In genomic region chr1:19852036-19852435, GRCh38 we compare ENCODE assay signal across 36 cellular contexts. TPM values are rescaled to one million over a fixed set of nuclear protein-coding genes. Genes with fewer than 3 reads are reported as not detected.
"Had no signal": no experiment of that assay in that cellular context is flagged by ENCODE, and none has a peak within 500 bp of the region (broad histone marks: within the 10 kb centered on the region; RNA-seq: fewer than 3 reads in every experiment).

No MANE protein-coding gene starts in this region.

- H3K4me2 ChIP-seq: smooth muscle cell had no signal

- H3K36me3 ChIP-seq: brain microvascular endothelial cell, left ventricle myocardium inferior, pancreas, prostate gland, sigmoid colon, stomach, thyroid gland, upper lobe of left lung, vagina had no signal

- H3K9me3 ChIP-seq: left ventricle myocardium inferior, pancreas, prostate gland, sigmoid colon, stomach, thyroid gland, upper lobe of left lung, vagina had no signal

- H3K27ac ChIP-seq: brain microvascular endothelial cell, left ventricle myocardium inferior, pancreas, prostate gland, sigmoid colon, stomach, thyroid gland, upper lobe of left lung, vagina had no signal

- H3K4me1 ChIP-seq: left ventricle myocardium inferior, prostate gland, sigmoid colon, stomach, thyroid gland, upper lobe of left lung, vagina had no signal

- H3K27ac Mint-ChIP-seq: activated naive CD4-positive, alpha-beta T cell treated with anti-CD3 and anti-CD28 coated beads, Interleukin-2, amount 10 ng/mL, durations not matched to agents 7 days and 5 days; activated naive CD8-positive, alpha-beta T cell treated with anti-CD3 and anti-CD28 coated beads, Interleukin-2, amount 10 ng/mL, durations not matched to agents 7 days and 5 days; activated T-helper 1 cell treated with anti-CD3 and anti-CD28 coated beads, Interleukin-12 subunit alpha, Interleukin-12 subunit beta, Interleukin-2, Interleukin-4 antibody, amounts not matched to agents 30 ng/mL and 10 ng/mL and 1 ng/mL, durations not matched to agents 14 hours and 24 hours and 36 hours; naive thymus-derived CD4-positive, alpha-beta T cell; stimulated activated memory B cell treated with anti-CD40 and anti-IgM and Interleukin-4, amounts not matched to agents 10 μg/mL and 1 μg/mL and 100 μg/mL, for 72 hours had no signal

- H3K4me3 ChIP-seq: left ventricle myocardium inferior, lung, pancreas, prostate gland, sigmoid colon, smooth muscle cell, stomach, thyroid gland, upper lobe of left lung, vagina had no signal

- DNase-seq: activated CD4-positive, alpha-beta T cell treated with anti-CD3 and anti-CD28 coated beads for 4 hours; activated CD4-positive, alpha-beta T cell treated with anti-CD3 and anti-CD28 coated beads, Interleukin-2, amount 50 U/mL, for 4 hours; activated CD4-positive, CD25-positive, alpha-beta regulatory T cell; activated CD8-positive, alpha-beta memory T cell treated with anti-CD3 and anti-CD28 coated beads for 24 hours; activated effector memory CD4-positive, alpha-beta T cell treated with anti-CD3 and anti-CD28 coated beads, Interleukin-2, amount 50 U/mL, for 16 hours; activated naive CD4-positive, alpha-beta T cell treated with anti-CD3 and anti-CD28 coated beads, Interleukin-2, amount 10 ng/mL, durations not matched to agents 7 days and 5 days; activated naive CD8-positive, alpha-beta T cell treated with anti-CD3 and anti-CD28 coated beads, Interleukin-2, amount 10 ng/mL, durations not matched to agents 7 days and 5 days; amniotic stem cell; brain microvascular endothelial cell; cortex of kidney; foreskin melanocyte; islet precursor cell; left ventricle myocardium inferior; naive thymus-derived CD4-positive, alpha-beta T cell; nucleus accumbens; pancreas; sigmoid colon; stimulated activated CD4-positive, alpha-beta T cell treated with anti-CD3 and anti-CD28 coated beads, Interleukin-1b, Interleukin-23, amount 100 ng/mL, for 48 hours; stimulated activated CD4-positive, alpha-beta T cell treated with anti-CD3 and anti-CD28 coated beads, Interleukin-4, amount 100 ng/mL, for 4 hours; stimulated activated CD8-positive, alpha-beta memory T cell treated with anti-CD3 and anti-CD28 coated beads, Interleukin-4, amount 100 ng/mL, for 48 hours; stomach; thyroid gland had no signal

- H3K4me1 Mint-ChIP-seq: activated naive CD4-positive, alpha-beta T cell treated with anti-CD3 and anti-CD28 coated beads, Interleukin-2, amount 10 ng/mL, durations not matched to agents 7 days and 5 days; activated naive CD8-positive, alpha-beta T cell treated with anti-CD3 and anti-CD28 coated beads, Interleukin-2, amount 10 ng/mL, durations not matched to agents 7 days and 5 days; stimulated activated memory B cell treated with anti-CD40 and anti-IgM and Interleukin-4, amounts not matched to agents 10 μg/mL and 1 μg/mL and 100 μg/mL, for 72 hours had no signal

- H3K27me3 ChIP-seq: brain microvascular endothelial cell, pancreas, sigmoid colon, stomach, thyroid gland, upper lobe of left lung, vagina had no signal

- H3K36me3 Mint-ChIP-seq: activated naive CD4-positive, alpha-beta T cell treated with anti-CD3 and anti-CD28 coated beads, Interleukin-2, amount 10 ng/mL, durations not matched to agents 7 days and 5 days; activated naive CD8-positive, alpha-beta T cell treated with anti-CD3 and anti-CD28 coated beads, Interleukin-2, amount 10 ng/mL, durations not matched to agents 7 days and 5 days; naive thymus-derived CD4-positive, alpha-beta T cell; stimulated activated memory B cell treated with anti-CD40 and anti-IgM and Interleukin-4, amounts not matched to agents 10 μg/mL and 1 μg/mL and 100 μg/mL, for 72 hours had no signal

- H3K9me3 Mint-ChIP-seq: activated naive CD4-positive, alpha-beta T cell treated with anti-CD3 and anti-CD28 coated beads, Interleukin-2, amount 10 ng/mL, durations not matched to agents 7 days and 5 days; activated naive CD8-positive, alpha-beta T cell treated with anti-CD3 and anti-CD28 coated beads, Interleukin-2, amount 10 ng/mL, durations not matched to agents 7 days and 5 days; activated T-helper 1 cell treated with anti-CD3 and anti-CD28 coated beads, Interleukin-12 subunit alpha, Interleukin-12 subunit beta, Interleukin-2, Interleukin-4 antibody, amounts not matched to agents 30 ng/mL and 10 ng/mL and 1 ng/mL, durations not matched to agents 14 hours and 24 hours and 36 hours; neural crest cell; stimulated activated memory B cell treated with anti-CD40 and anti-IgM and Interleukin-4, amounts not matched to agents 10 μg/mL and 1 μg/mL and 100 μg/mL, for 72 hours had no signal

- H3K4me3 Mint-ChIP-seq: activated naive CD4-positive, alpha-beta T cell treated with anti-CD3 and anti-CD28 coated beads, Interleukin-2, amount 10 ng/mL, durations not matched to agents 7 days and 5 days; activated naive CD8-positive, alpha-beta T cell treated with anti-CD3 and anti-CD28 coated beads, Interleukin-2, amount 10 ng/mL, durations not matched to agents 7 days and 5 days; activated T-helper 1 cell treated with anti-CD3 and anti-CD28 coated beads, Interleukin-12 subunit alpha, Interleukin-12 subunit beta, Interleukin-2, Interleukin-4 antibody, amounts not matched to agents 30 ng/mL and 10 ng/mL and 1 ng/mL, durations not matched to agents 14 hours and 24 hours and 36 hours; naive thymus-derived CD4-positive, alpha-beta T cell; neural crest cell; stimulated activated memory B cell treated with anti-CD40 and anti-IgM and Interleukin-4, amounts not matched to agents 10 μg/mL and 1 μg/mL and 100 μg/mL, for 72 hours had no signal

- ATAC-seq: naive thymus-derived CD4-positive, alpha-beta T cell; pancreas; stimulated activated memory B cell treated with anti-CD40 and anti-IgM and Interleukin-4, amounts not matched to agents 10 μg/mL and 1 μg/mL and 100 μg/mL, for 72 hours had no signal

RNA-seq across cellular contexts. Expression of gene RNF186, which starts 37.0 kb away (rescaled TPM):
- total RNA-seq: activated naive CD8-positive, alpha-beta T cell treated with anti-CD3 and anti-CD28 coated beads, Interleukin-2, amount 10 ng/mL, durations not matched to agents 7 days and 5 days; activated T-helper 1 cell treated with anti-CD3 and anti-CD28 coated beads, Interleukin-12 subunit alpha, Interleukin-12 subunit beta, Interleukin-2, Interleukin-4 antibody, amounts not matched to agents 30 ng/mL and 10 ng/mL and 1 ng/mL, durations not matched to agents 14 hours and 24 hours and 36 hours; cardiac septum; cerebellum; endothelial cell of umbilical vein; glomerular endothelial cell; left ventricle myocardium inferior; lung; mesenteric fat pad; naive thymus-derived CD4-positive, alpha-beta T cell; neural crest cell; prostate gland; sigmoid colon; smooth muscle cell; T-helper 1 cell treated with Interleukin-12 subunit alpha and Interleukin-12 subunit beta and Interleukin-4 antibody, amounts not matched to agents 30 ng/mL and 1 ng/mL, for 36 hours; thyroid gland; upper lobe of left lung; vagina had no signal
- polyA plus RNA-seq: endothelial cell of umbilical vein; lung; naive thymus-derived CD4-positive, alpha-beta T cell; smooth muscle cell had no signal
